In the genomic region with DNA sequence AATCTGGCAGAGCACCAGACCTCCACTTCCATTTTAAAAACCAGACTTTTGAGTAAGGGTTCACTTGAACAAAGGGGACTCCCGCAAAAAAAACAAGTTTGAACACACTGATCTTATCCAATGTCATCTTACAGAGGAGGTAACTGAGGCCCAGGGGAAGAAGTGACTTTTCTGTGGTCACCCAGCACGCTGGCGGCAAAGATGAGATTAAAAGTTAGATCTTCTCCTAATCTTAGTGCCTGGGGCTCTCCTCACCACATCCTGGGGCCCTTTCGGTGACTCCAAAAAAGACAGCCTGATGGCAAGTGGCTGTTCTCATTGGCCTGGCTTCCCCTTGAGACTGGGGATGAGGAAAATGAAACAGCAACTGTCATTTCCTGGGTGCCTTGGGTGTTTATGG, we compare ENCODE assay signal across 9 cellular contexts.
"Had no signal": no experiment of that assay in that cellular context is flagged by ENCODE, and none has a peak within 500 bp of the region (broad histone marks: within the 10 kb centered on the region; RNA-seq: fewer than 3 reads in every experiment).

No MANE protein-coding gene starts in this region.

- H3K36me3 ChIP-seq: HAP-1 had no signal

- H3K27ac ChIP-seq: GM23248 had no signal

- FAIRE-seq: HTR-8/SVneo, K562 had no signal

- ATAC-seq: HCT116, K562 had no signal

- H3K4me3 ChIP-seq: GM23248, HAP-1, K562 had no signal

- H3K9ac ChIP-seq: GM23248 had no signal

- DNase-seq: GM23248, GOT3, H7, HFFc6, IMR-90 had no signal

- H2AFZ ChIP-seq: GM23248 had no signal

- H3K9me3 ChIP-seq: HAP-1 had no signal

- H3K4me1 ChIP-seq: HAP-1 had no signal
